In the genomic region with DNA sequence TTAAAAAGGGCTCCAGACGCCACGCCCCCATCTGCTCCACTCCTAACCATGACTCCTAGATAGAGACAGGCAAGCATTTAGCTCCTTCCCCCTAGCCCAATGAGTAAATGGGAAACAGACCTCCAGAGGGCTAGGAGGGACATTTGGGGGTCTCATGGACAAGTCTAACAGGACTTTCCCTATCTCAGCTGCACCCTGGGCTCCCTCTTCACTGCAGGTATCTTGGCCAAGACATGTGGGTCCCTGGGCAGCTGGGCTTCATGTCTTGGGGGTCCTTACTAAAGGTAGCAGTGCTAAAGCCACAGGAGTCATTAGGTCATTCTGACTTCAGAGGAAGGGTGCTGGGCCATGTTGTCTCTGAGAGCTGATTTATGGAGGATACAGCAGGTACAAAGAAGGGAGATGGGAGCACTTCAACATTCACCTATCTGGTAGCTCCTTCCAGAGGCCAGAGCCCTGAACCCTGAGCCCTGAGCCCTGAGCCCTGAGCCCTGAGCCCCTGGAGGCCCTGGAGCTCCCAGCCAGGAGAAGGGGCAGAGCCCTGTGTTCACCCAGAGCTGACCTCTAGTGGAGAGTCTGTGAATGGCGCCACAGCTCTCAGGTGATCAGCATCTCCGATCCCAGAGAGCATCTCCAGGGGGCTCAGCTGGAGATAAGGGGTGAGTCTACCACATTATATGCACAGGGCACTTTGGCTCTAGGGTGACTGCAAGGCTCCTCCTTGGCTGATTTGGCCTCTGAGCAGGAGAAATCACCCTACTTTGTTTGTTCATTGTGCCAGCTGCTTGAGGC, we compare ENCODE assay signal across 8 cellular contexts. TPM values are rescaled to one million over a fixed set of nuclear protein-coding genes. Genes with fewer than 3 reads are reported as not detected.
DNase-seq lines count a peak whose midpoint lies in the region; ATAC-seq lines count a peak whose summit lies in the region.

No MANE protein-coding gene starts in this region.

- no peak overlapping the region for H3K4me2 ChIP-seq in Karpas-422 (ENCODE audit: low read depth, low read length, poor library complexity, severe bottlenecking)

- H3K27ac ChIP-seq in Karpas-422 (ENCODE audit: low read length): no peak overlapping the region

- no peaks in the 10 kb centered on the region for H3K4me1 ChIP-seq in Karpas-422 (ENCODE audit: low read length)

- no peaks in the 10 kb centered on the region for H4K20me1 ChIP-seq in Karpas-422 (ENCODE audit: insufficient read depth, low read depth, low read length)

- no peaks in the 10 kb centered on the region for H3K27me3 ChIP-seq in Karpas-422 (ENCODE audit: low read length)

- H3K4me3 ChIP-seq in Karpas-422 (ENCODE audit: low read length): no peak overlapping the region

- no peaks in the 10 kb centered on the region for H3K9me3 ChIP-seq in Karpas-422 (ENCODE audit: low read length)

- H3K9ac ChIP-seq in Karpas-422 (ENCODE audit: low read length): no peak overlapping the region

- H2AFZ ChIP-seq in Karpas-422 (ENCODE audit: low read length): no peak overlapping the region

- H3K36me3 ChIP-seq in Karpas-422 (ENCODE audit: insufficient read depth, low read length): no peaks in the 10 kb centered on the region

- DNase-seq in SIG-M5 treated with dmso at 0.1 percent for 504 hours (lab: John Stamatoyannopoulos, UW; ENCODE audit: unreplicated experiment) (peak; percentile 21), SIG-M5 (lab: John Stamatoyannopoulos, UW) (no peak), Karpas-422 (peak; percentile 84), hepatic stellate cell (ENCODE audit: low spot score) (peak; percentile 69), OCI-M2 (lab: John Stamatoyannopoulos, UW; ENCODE audit: unreplicated experiment) (no peak)
- DNase-seq in activated T-cell treated with anti-CD3 and anti-CD28 coated beads, Interleukin-2, amount 50 U/mL, for 48 hours: peak; percentile 44 to 58
- peak; percentile 65 for DNase-seq in stimulated activated CD8-positive, alpha-beta memory T cell treated with anti-CD3 and anti-CD28 coated beads, Interleukin-4, amount 100 ng/mL, for 48 hours

- H3K9me2 ChIP-seq in Karpas-422 (replicated peaks; ENCODE audit: insufficient read depth, low read length): no peaks in the 10 kb centered on the region

- peak; percentile 78 for ATAC-seq in GM21717 (IDR thresholded peaks at IDR 0.05; ENCODE audit: unreplicated experiment)

- no peaks in the 10 kb centered on the region for H3K79me2 ChIP-seq in Karpas-422 (ENCODE audit: low read length)

RNA-seq across cellular contexts. Expression of a gene that starts 40.1 kb away (rescaled TPM):
- 24.1 and 24.3 TPM in 2 replicates for total RNA-seq in Karpas-422 (2014; rRNA removed; shearing (Covaris generic); ENCODE audit: low replicate concordance)

Comparison
In these comparisons a context has a peak if more than half of its experiments do, and no peak if none do; other contexts are left out.
1. DNase-seq: peak in SIG-M5 treated with dmso at 0.1 percent for 504 hours (single experiment), Karpas-422 (single experiment), activated T-cell treated with anti-CD3 and anti-CD28 coated beads, Interleukin-2, amount 50 U/mL, for 48 hours (2 of 2), hepatic stellate cell (single experiment) and stimulated activated CD8-positive, alpha-beta memory T cell treated with anti-CD3 and anti-CD28 coated beads, Interleukin-4, amount 100 ng/mL, for 48 hours (single experiment); none in SIG-M5 (single experiment) and OCI-M2 (single experiment).